ENCODE assay signal across 8 cellular contexts in genomic region chr4:6855692-6856297, GRCh38. TPM values are rescaled to one million over a fixed set of nuclear protein-coding genes. Genes with fewer than 3 reads are reported as not detected.
DNase-seq lines count a peak whose midpoint lies in the region; ATAC-seq, FAIRE-seq and TF ChIP-seq lines count a peak whose summit lies in the region.

No MANE protein-coding gene starts in this region.

- TF ChIP-seq CTCF in GM13976 (IDR thresholded peaks at IDR 0.05; ENCODE audit: borderline replicate concordance, control extremely low read depth, extremely low read depth, insufficient read depth, missing control alignments) (no peak), activated B cell treated with CpG ODN at 0.5 μM for 24 hours (IDR thresholded peaks at IDR 0.05) (no peak), tibial artery (IDR thresholded peaks at IDR 0.05) (no peak)

- H3K27ac Mint-ChIP-seq in activated B cell treated with CpG ODN at 0.5 μM for 24 hours, result peak overlapping the region; percentile 19

- H3K27me3 ChIP-seq in tibial artery (no peaks in the 10 kb centered on the region), HAP-1 (ENCODE audit: low read depth) (no peaks in the 10 kb centered on the region)

- no peak overlapping the region for H3K4me3 ChIP-seq in tibial artery
- H3K4me3 ChIP-seq in HAP-1, result no peak overlapping the region

- peaks cover 40% of the 10 kb centered on the region for H3K36me3 Mint-ChIP-seq in activated B cell treated with CpG ODN at 0.5 μM for 24 hours (ENCODE audit: low read depth)

- no peak for FAIRE-seq in RCC 7860 (lab: Jason Lieb, UNC)

- H3K36me3 ChIP-seq in tibial artery, result peaks cover 16 to 30% (median 22%) of the 10 kb centered on the region in 3 donors
- H3K36me3 ChIP-seq in HAP-1 (replicated peaks), result peaks cover 24% of the 10 kb centered on the region

- H3K27ac ChIP-seq in tibial artery, result peak overlapping the region; percentile 51 to 71

- H3K4me3 Mint-ChIP-seq in activated B cell treated with CpG ODN at 0.5 μM for 24 hours, result no peak overlapping the region

- peak; percentile 64 for DNase-seq in GM13976 (ENCODE audit: low spot score)
- no peak for DNase-seq in activated B cell treated with CpG ODN at 0.5 μM for 24 hours
- peak; percentile 31 for DNase-seq in globus pallidus (ENCODE audit: low spot score)
- DNase-seq in tibial artery, result no peak
- no peak for DNase-seq in HAP-1 (ENCODE audit: low spot score in 2 of 2)
- DNase-seq in RCC 7860 (ENCODE audit: low spot score), result no peak

- H3K9me3 ChIP-seq in tibial artery, result peaks cover 0 to 7% (median 5%) of the 10 kb centered on the region in 3 donors
- H3K9me3 ChIP-seq in HAP-1, result no peaks in the 10 kb centered on the region

- in situ Hi-C loops in GM13976 (cut with MboI; ENCODE audit: low sequenced_read_pairs, unreplicated experiment), result no loop called here
- in situ Hi-C loops in HAP-1 (cut with MboI; ENCODE audit: low sequenced_read_pairs), result no loop called here

- H3K27me3 Mint-ChIP-seq in activated B cell treated with CpG ODN at 0.5 μM for 24 hours, result no peaks in the 10 kb centered on the region

- intact Hi-C loops in activated B cell treated with CpG ODN at 0.5 μM for 24 hours (cut with micrococcal nuclease) (no loop called here), tibial artery (cut with DNase I; ENCODE audit: low total_unique reads) (loop anchor here (5.0 kb wide), 1 partner anchor 73 kb away; the partner anchor contains the start of gene KIAA0232)

- peaks cover 25% of the 10 kb centered on the region for H3K4me1 Mint-ChIP-seq in activated B cell treated with CpG ODN at 0.5 μM for 24 hours

- POLR2A ChIA-PET in activated B cell treated with CpG ODN at 0.5 μM for 24 hours (lab: Charles Lee), result no interaction called here

- peaks cover 3% of the 10 kb centered on the region for H3K9me3 Mint-ChIP-seq in activated B cell treated with CpG ODN at 0.5 μM for 24 hours

- ATAC-seq in GM21360 (IDR thresholded peaks at IDR 0.05; ENCODE audit: unreplicated experiment) (peak; percentile 91), HG03521 (IDR thresholded peaks at IDR 0.05; ENCODE audit: unreplicated experiment) (peak; percentile 84), activated B cell treated with CpG ODN at 0.5 μM for 24 hours (ENCODE audit: low read depth) (peak; percentile 47)

- CTCF ChIA-PET in activated B cell treated with CpG ODN at 0.5 μM for 24 hours (lab: Charles Lee), result interaction anchor here (1.0 kb wide), 1 partner anchor 18 kb away, joined by 3 read pairs; no protein-coding TSS in a partner anchor

- H3K4me1 ChIP-seq in tibial artery (peaks cover 0 to 33% (median 19%) of the 10 kb centered on the region in 4 donors), HAP-1 (peaks cover 9% of the 10 kb centered on the region)

RNA-seq across cellular contexts. Expression of gene TBC1D14, which starts 53.8 kb away (rescaled TPM):
- 35.1 and 35.2 TPM in 2 replicates for total RNA-seq in activated B cell treated with CpG ODN at 0.5 μM for 24 hours

Comparison
In these comparisons a context has a peak if more than half of its experiments do, and no peak if none do; other contexts are left out.
1. DNase-seq: peak in GM13976 (single experiment) and globus pallidus (single experiment); none in activated B cell treated with CpG ODN at 0.5 μM for 24 hours (single experiment), tibial artery (0 of 2), HAP-1 (0 of 2) and RCC 7860 (single experiment).
2. Peak in every context shown above with its lines, with median percentiles within 50 percentile points of each other: ATAC-seq.